13 cellular contexts compared by ENCODE assay signal in genomic region chr3:60743631-60744164, GRCh38.
DNase-seq lines count a peak whose midpoint lies in the region; ATAC-seq, FAIRE-seq and TF ChIP-seq lines count a peak whose summit lies in the region.
"Had no signal": no experiment of that assay in that cellular context is flagged by ENCODE, and none has a peak within 500 bp of the region (broad histone marks: within the 10 kb centered on the region; RNA-seq: fewer than 3 reads in every experiment).

No MANE protein-coding gene starts in this region.

- no peaks in the 10 kb centered on the region for H3K27me3 ChIP-seq in astrocyte (ENCODE audit: insufficient read depth, low read length)
- no peaks in the 10 kb centered on the region for H3K27me3 ChIP-seq in mesendoderm (ENCODE audit: insufficient read depth, low read length, poor library complexity)
- H3K27me3 ChIP-seq in CD4-positive, alpha-beta T cell (ENCODE audit: control insufficient read depth, insufficient read depth, low read length) = no peaks in the 10 kb centered on the region
- H3K27me3 ChIP-seq in ovary = no peaks in the 10 kb centered on the region
- no peaks in the 10 kb centered on the region for H3K27me3 ChIP-seq in foreskin keratinocyte

- no peak overlapping the region for H4K5ac ChIP-seq in mesendoderm (ENCODE audit: low read length)

- DNase-seq in Caki2 (ENCODE audit: low read depth) (peak; percentile 2), NB4 (ENCODE audit: low read depth) (peak; percentile 42), astrocyte (ENCODE audit: low read depth) (no peak), mesendoderm (peak; percentile 81), NCI-H2107 (lab: John Stamatoyannopoulos, UW) (no peak), ovary (no peak), foreskin keratinocyte (no peak)
- DNase-seq in CD4-positive, alpha-beta T cell = no peak
- DNase-seq: activated gamma-delta T cell; effector CD8-positive, alpha-beta T cell; NCI-H510A had no signal

- H2AK5ac ChIP-seq in mesendoderm (ENCODE audit: low read length) = no peak overlapping the region

- H3K18ac ChIP-seq in mesendoderm (ENCODE audit: low read length) = peak overlapping the region; percentile 40

- H2BK120ac ChIP-seq in mesendoderm (ENCODE audit: low read depth, low read length) = no peak overlapping the region

- TF ChIP-seq POLR2A in NB4 (IDR thresholded peaks at IDR 0.05; ENCODE audit: extremely low read depth, insufficient read length) (no peak), ovary (IDR thresholded peaks at IDR 0.05) (no peak)

- H3K4ac ChIP-seq in mesendoderm (ENCODE audit: low read depth, low read length) = peak overlapping the region; percentile 66

- H3K4me1 ChIP-seq in astrocyte (ENCODE audit: insufficient read depth, low read length) = peaks cover 28% of the 10 kb centered on the region
- no peaks in the 10 kb centered on the region for H3K4me1 ChIP-seq in mesendoderm (ENCODE audit: control insufficient read depth, low read depth, low read length)
- no peaks in the 10 kb centered on the region for H3K4me1 ChIP-seq in ovary (ENCODE audit: insufficient read depth)
- H3K4me1 ChIP-seq in foreskin keratinocyte = no peaks in the 10 kb centered on the region

- no peaks in the 10 kb centered on the region for H3K79me2 ChIP-seq in astrocyte (ENCODE audit: insufficient read depth, low read length)
- H3K79me2 ChIP-seq in mesendoderm (ENCODE audit: control insufficient read depth, insufficient read depth, low read length) = no peaks in the 10 kb centered on the region

- peak overlapping the region; percentile 47 for H3K56ac ChIP-seq in mesendoderm (ENCODE audit: low read length)

- H2BK15ac ChIP-seq in mesendoderm (replicated peaks; ENCODE audit: low read depth) = no peak overlapping the region

- H3K9me3 ChIP-seq in astrocyte (ENCODE audit: insufficient read depth, low read depth, low read length) (no peaks in the 10 kb centered on the region), ovary (no peaks in the 10 kb centered on the region)
- no peaks in the 10 kb centered on the region for H3K9me3 ChIP-seq in CD4-positive, alpha-beta T cell (ENCODE audit: control insufficient read depth, low read length)

- no peaks in the 10 kb centered on the region for H3K79me1 ChIP-seq in mesendoderm (ENCODE audit: low read length)

- in situ Hi-C loops in Caki2 (cut with HindIII; ENCODE audit: low pct_unique_long_range_greater_than_20kb, low sequenced_read_pairs) = no loop called here

- H3K9ac ChIP-seq in astrocyte (ENCODE audit: low read length) = peak overlapping the region; percentile 10
- H3K9ac ChIP-seq in mesendoderm (ENCODE audit: low read length) = no peak overlapping the region

- no peak overlapping the region for H3K27ac Mint-ChIP-seq in astrocyte (ENCODE audit: unreplicated experiment)
- no peak overlapping the region for H3K27ac Mint-ChIP-seq in CD4-positive, alpha-beta T cell

- POLR2A ChIA-PET in CD4-positive, alpha-beta T cell (lab: Charles Lee) = no interaction called here

- no peaks in the 10 kb centered on the region for H3K27me3 Mint-ChIP-seq in astrocyte (ENCODE audit: low read depth, unreplicated experiment)
- H3K27me3 Mint-ChIP-seq in CD4-positive, alpha-beta T cell = no peaks in the 10 kb centered on the region

- no peak overlapping the region for H4K8ac ChIP-seq in mesendoderm (ENCODE audit: low read depth, low read length)

- no peak overlapping the region for H3K23ac ChIP-seq in mesendoderm (ENCODE audit: low read length)

- H3K4me2 ChIP-seq in astrocyte (ENCODE audit: low read length) = peak overlapping the region; percentile 65
- no peak overlapping the region for H3K4me2 ChIP-seq in mesendoderm (ENCODE audit: low read length)

- H3K4me3 ChIP-seq in NB4 (ENCODE audit: low read depth, low read length) (no peak overlapping the region), astrocyte (ENCODE audit: insufficient read depth, low read depth, low read length) (no peak overlapping the region), mesendoderm (ENCODE audit: low read length) (no peak overlapping the region), ovary (no peak overlapping the region)

- H3K27ac ChIP-seq in astrocyte (ENCODE audit: low read depth, low read length) = no peak overlapping the region
- H3K27ac ChIP-seq in mesendoderm (ENCODE audit: low read depth, low read length) = no peak overlapping the region
- H3K27ac ChIP-seq in CD4-positive, alpha-beta T cell (ENCODE audit: low read depth, low read length) = no peak overlapping the region
- no peak overlapping the region for H3K27ac ChIP-seq in ovary
- H3K27ac ChIP-seq in foreskin keratinocyte = no peak overlapping the region
- H3K27ac ChIP-seq: C4-2B had no signal

- H3K4me3 Mint-ChIP-seq in astrocyte (ENCODE audit: unreplicated experiment) = no peak overlapping the region
- no peak overlapping the region for H3K4me3 Mint-ChIP-seq in CD4-positive, alpha-beta T cell

- CTCF ChIA-PET in CD4-positive, alpha-beta T cell (lab: Charles Lee) = no interaction called here

- no peak overlapping the region for H2BK5ac ChIP-seq in mesendoderm (ENCODE audit: low read length)

- no peaks in the 10 kb centered on the region for H4K20me1 ChIP-seq in astrocyte (ENCODE audit: insufficient read depth, low read length)

- intact Hi-C loops in CD4-positive, alpha-beta T cell (cut with DNase I, micrococcal nuclease) = no loop called here
- intact Hi-C loops in ovary (cut with DNase I) = no loop called here

- no peak overlapping the region for H2AFZ ChIP-seq in astrocyte (ENCODE audit: low read depth, low read length)

- no peak for ATAC-seq in CD4-positive, alpha-beta T cell (ENCODE audit: poor library complexity)
- ATAC-seq in foreskin keratinocyte = no peak

- WGBS in mesendoderm (ENCODE audit: extremely low coverage, insufficient coverage, low lambda C conversion rate) = no CpG with 5 or more reads among the region's 4 CpGs
- 19 to 24% (median 23%) methylated on average over 4 of the region's 4 CpGs for WGBS in ovary, 3 donors

- TF ChIP-seq EP300 in ovary (IDR thresholded peaks at IDR 0.05) = no peak

- H3K36me3 Mint-ChIP-seq in astrocyte (ENCODE audit: low read depth, unreplicated experiment) = no peaks in the 10 kb centered on the region
- no peaks in the 10 kb centered on the region for H3K36me3 Mint-ChIP-seq in CD4-positive, alpha-beta T cell (ENCODE audit: low read depth)

- peak; percentile 14 for TF ChIP-seq CTCF in NB4 (IDR thresholded peaks at IDR 0.05; ENCODE audit: low read depth, low read length)
- TF ChIP-seq CTCF in astrocyte (IDR thresholded peaks at IDR 0.05; ENCODE audit: insufficient read depth, low read depth, low read length) = no peak
- TF ChIP-seq CTCF in CD4-positive, alpha-beta T cell (IDR thresholded peaks at IDR 0.05) = no peak
- no peak for TF ChIP-seq CTCF in ovary (IDR thresholded peaks at IDR 0.05)
- TF ChIP-seq CTCF in foreskin keratinocyte (conservative IDR thresholded peaks at IDR 0.05) = no peak

- no peaks in the 10 kb centered on the region for H3K9me3 Mint-ChIP-seq in astrocyte (ENCODE audit: unreplicated experiment)
- H3K9me3 Mint-ChIP-seq in CD4-positive, alpha-beta T cell = no peaks in the 10 kb centered on the region

- H3K4me1 Mint-ChIP-seq in astrocyte (ENCODE audit: low read depth, unreplicated experiment) = peaks cover 36% of the 10 kb centered on the region
- H3K4me1 Mint-ChIP-seq in CD4-positive, alpha-beta T cell (ENCODE audit: low read depth) = no peaks in the 10 kb centered on the region

- H3K36me3 ChIP-seq in astrocyte (ENCODE audit: insufficient read depth, low read length) (no peaks in the 10 kb centered on the region), mesendoderm (ENCODE audit: control insufficient read depth, insufficient read depth, low read length) (no peaks in the 10 kb centered on the region), ovary (no peaks in the 10 kb centered on the region)

- FAIRE-seq in astrocyte (lab: Jason Lieb, UNC) = no peak
- FAIRE-seq: TTC549 had no signal

Comparison
In these comparisons a context has a peak if more than half of its experiments do, and no peak if none do; other contexts are left out.
1. DNase-seq: peak in Caki2 (single experiment), NB4 (single experiment) and mesendoderm (single experiment); none in astrocyte (single experiment), CD4-positive, alpha-beta T cell (0 of 10), NCI-H2107 (single experiment), ovary (0 of 5) and foreskin keratinocyte (0 of 2).